1 cellular context compared by ENCODE assay signal in the genomic region with DNA sequence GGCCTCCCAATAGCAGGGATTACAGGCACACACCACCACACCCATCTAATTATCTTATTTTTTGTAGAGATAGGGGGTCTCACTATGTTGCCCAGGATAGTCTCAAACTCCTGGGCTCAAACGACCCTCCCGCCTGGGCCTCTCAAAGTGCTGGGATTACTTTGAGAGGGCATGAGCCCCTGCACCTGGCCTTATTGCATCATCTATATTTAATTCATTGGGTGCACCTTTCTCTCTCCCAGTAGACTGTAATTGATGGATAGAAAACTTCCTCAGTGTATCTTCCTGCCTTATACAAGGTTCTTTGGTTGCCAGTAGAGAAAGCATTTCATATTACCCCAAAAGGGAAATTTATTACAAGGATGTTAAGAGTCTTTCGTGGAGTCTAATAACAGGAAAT.
A peak's percentile ranks its signal among the peaks of the same experiment; 100 is the strongest.
TF ChIP-seq lines count a peak whose summit lies in the region.

No MANE protein-coding gene starts in this region.

TF ChIP-seq in IMR-90, 13 proteins besides CTCF, POLR2A, EP300 and RAD21:
- TF ChIP-seq BHLHE40 (IDR thresholded peaks at IDR 0.05; ENCODE audit: low read depth, low read length) (no peak), CEBPB (IDR thresholded peaks at IDR 0.05; ENCODE audit: low read depth, low read length) (peak; percentile 52)
